Comparison of ENCODE assay signal across 1 cellular context in genomic region chr5:157142317-157143126, GRCh38.
A peak's percentile ranks its signal among the peaks of the same experiment; 100 is the strongest.
TF ChIP-seq lines count a peak whose summit lies in the region.

MED7 (minus strand) TSS chr5:157142865; CDS start chr5:157139431, 3,434 bp downstream.

TF ChIP-seq in HepG2, 621 proteins besides CTCF, POLR2A, EP300 and RAD21 (continued from another document and continues in another):
- TF ChIP-seq ZBED4 (CRISPR knock-in tag; IDR thresholded peaks at IDR 0.05; ENCODE audit: borderline replicate concordance) (no peak), ATF1 (CRISPR knock-in tag; IDR thresholded peaks at IDR 0.05) (peak; percentile 76; the same call in 1 of the 2 replicates), TEAD3 (CRISPR knock-in tag; optimal IDR thresholded peaks at IDR 0.05; ENCODE audit: borderline replicate concordance) (no peak), HDAC1 (CRISPR knock-in tag; IDR thresholded peaks at IDR 0.05) (0 out of 2 replicates have a peak, but pooled peaks have one; percentile 29), ZSCAN29 (CRISPR knock-in tag; conservative IDR thresholded peaks at IDR 0.05) (no peak), ZFP91 (CRISPR knock-in tag; IDR thresholded peaks at IDR 0.05; ENCODE audit: borderline replicate concordance) (peak; percentile 59; the same call in 1 of the 2 replicates), ARNT2 (CRISPR knock-in tag; IDR thresholded peaks at IDR 0.05; ENCODE audit: low read depth) (0 out of 2 replicates have a peak, but pooled peaks have one; percentile 51), PTBP1 (IDR thresholded peaks at IDR 0.05; ENCODE audit: low read depth, low read length, poor library complexity, severe bottlenecking) (no peak), HNRNPH1 (optimal IDR thresholded peaks at IDR 0.05; ENCODE audit: low read depth, low read length) (peak; percentile 49), ZGPAT (CRISPR knock-in tag; IDR thresholded peaks at IDR 0.05) (peak; percentile 54; the same call in 1 of the 2 replicates), ZNF281 (CRISPR knock-in tag; IDR thresholded peaks at IDR 0.05; ENCODE audit: borderline replicate concordance) (peak; percentile 15; the same call in 1 of the 2 replicates), ZNF263 (CRISPR knock-in tag; IDR thresholded peaks at IDR 0.05) (no peak), ZNF800 (CRISPR knock-in tag; IDR thresholded peaks at IDR 0.05) (peak; percentile 30; the same call in 1 of the 2 replicates), ZNF414 (CRISPR knock-in tag; IDR thresholded peaks at IDR 0.05) (no peak), XRCC5 (optimal IDR thresholded peaks at IDR 0.05; ENCODE audit: low read length) (no peak), SAP130 (CRISPR knock-in tag; IDR thresholded peaks at IDR 0.05; ENCODE audit: low read depth) (peak; percentile 73; the same call in 1 of the 2 replicates), CBX1 (IDR thresholded peaks at IDR 0.05; ENCODE audit: low read depth) (peak; percentile 63), ZNF619 (CRISPR knock-in tag; IDR thresholded peaks at IDR 0.05) (no peak), HDAC2 (CRISPR knock-in tag; IDR thresholded peaks at IDR 0.05) (peak; percentile 62; the same call in 1 of the 2 replicates), ZFX (CRISPR knock-in tag; IDR thresholded peaks at IDR 0.05; ENCODE audit: low read depth) (peak; percentile 80), JUN (CRISPR knock-in tag; IDR thresholded peaks at IDR 0.05) (no peak), ZNF777 (CRISPR knock-in tag; IDR thresholded peaks at IDR 0.05) (0 out of 2 replicates have a peak, but pooled peaks have one; percentile 33), MTA3 (CRISPR knock-in tag; IDR thresholded peaks at IDR 0.05) (no peak), MAZ (IDR thresholded peaks at IDR 0.05; ENCODE audit: borderline replicate concordance, low read depth, low read length) (peak; percentile 35; the same call in 1 of the 2 replicates), MAZ (CRISPR knock-in tag; IDR thresholded peaks at IDR 0.05; ENCODE audit: low read depth) (no peak), PRDM4 (CRISPR knock-in tag; IDR thresholded peaks at IDR 0.05; ENCODE audit: borderline replicate concordance) (no peak), ATF6 (CRISPR knock-in tag; conservative IDR thresholded peaks at IDR 0.05) (no peak), ZNF280D (CRISPR knock-in tag; IDR thresholded peaks at IDR 0.05) (peak; percentile 49; the same call in 1 of the 2 replicates), SP4 (CRISPR knock-in tag; IDR thresholded peaks at IDR 0.05) (peak; percentile 64), ZNF430 (CRISPR knock-in tag; IDR thresholded peaks at IDR 0.05) (no peak), ZNF18 (CRISPR knock-in tag; IDR thresholded peaks at IDR 0.05; ENCODE audit: insufficient replicate concordance) (no peak), SRY (CRISPR knock-in tag; IDR thresholded peaks at IDR 0.05) (0 out of 2 replicates have a peak, but pooled peaks have one; percentile 72)
